ENCODE assay signal across 20 cellular contexts in the genomic region with DNA sequence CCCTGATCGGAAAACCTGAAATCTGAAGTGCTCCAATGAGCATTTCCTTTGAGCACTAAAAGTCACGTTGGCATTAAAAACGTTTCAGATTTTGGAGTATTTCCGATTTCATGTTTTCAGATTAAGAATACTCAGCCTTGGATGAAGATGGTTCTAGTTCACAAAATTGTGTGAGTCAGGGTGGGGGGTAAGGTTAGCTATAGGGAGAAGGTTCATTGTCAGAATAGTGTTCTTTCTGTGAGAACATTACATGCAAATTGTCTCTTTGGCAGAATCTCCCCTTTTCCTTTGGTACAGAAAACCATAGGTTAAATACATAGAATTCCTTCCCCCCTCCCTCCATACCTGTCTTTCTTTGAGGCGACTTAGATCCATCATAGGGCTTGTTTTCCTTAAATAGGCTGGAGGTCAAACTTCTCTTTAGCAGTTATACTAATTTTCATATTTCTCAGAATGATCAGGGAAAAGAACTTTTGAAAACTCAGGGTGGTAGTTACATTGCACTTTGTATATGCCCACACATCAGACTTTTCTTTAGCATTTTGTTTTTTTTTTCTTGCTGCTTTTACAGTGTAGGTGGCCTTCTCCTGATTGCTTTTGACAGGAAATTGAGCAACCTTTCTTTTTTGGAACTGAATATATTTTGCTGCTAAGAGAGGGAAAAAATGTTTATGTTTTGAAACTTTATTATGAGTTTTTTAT.
DNase-seq lines count a peak whose midpoint lies in the region; ATAC-seq lines count a peak whose summit lies in the region.
"Had no signal": no experiment of that assay in that cellular context is flagged by ENCODE, and none has a peak within 500 bp of the region (broad histone marks: within the 10 kb centered on the region; RNA-seq: fewer than 3 reads in every experiment).

No MANE protein-coding gene starts in this region.

- H3K27me3 Mint-ChIP-seq in activated CD4-positive, alpha-beta T cell treated with anti-CD3 and anti-CD28 coated beads for 36 hours = no peaks in the 10 kb centered on the region
- no peaks in the 10 kb centered on the region for H3K27me3 Mint-ChIP-seq in activated naive CD8-positive, alpha-beta T cell treated with anti-CD3 and anti-CD28 coated beads for 36 hours
- H3K27me3 Mint-ChIP-seq: B cell had no signal

- intact Hi-C loops in activated CD4-positive, alpha-beta T cell treated with anti-CD3 and anti-CD28 coated beads for 36 hours (cut with DNase I, micrococcal nuclease) = loop anchor here (1.0 kb wide), 1 partner anchor 145 kb away; no protein-coding TSS in a partner anchor
- intact Hi-C loops in Right ventricle myocardium inferior (cut with DNase I) = no loop called here

- H3K4me1 ChIP-seq in BLaER1 treated with 17β-estradiol and CSF1 and Interleukin-3, amounts not matched to agents 10 nM and 100 nM = peaks cover 0 to 57% (median 12%) of the 10 kb centered on the region in 10 experiments; a peak in 13 of 20 replicates

- H3K9me3 ChIP-seq in BLaER1 treated with 17β-estradiol and CSF1 and Interleukin-3, amounts not matched to agents 10 nM and 100 nM (replicated peaks in 1 of 11) = no peaks in the 10 kb centered on the region
- H3K9me3 ChIP-seq: adrenal gland, stomach, transverse colon had no signal

- peak overlapping the region; percentile 73 for H3K27ac Mint-ChIP-seq in activated CD4-positive, alpha-beta T cell treated with anti-CD3 and anti-CD28 coated beads for 36 hours
- peak overlapping the region; percentile 23 for H3K27ac Mint-ChIP-seq in activated naive CD8-positive, alpha-beta T cell treated with anti-CD3 and anti-CD28 coated beads for 36 hours
- H3K27ac Mint-ChIP-seq: B cell had no signal

- no peak for DNase-seq in activated CD4-positive, alpha-beta T cell treated with anti-CD3 and anti-CD28 coated beads for 36 hours
- no peak for DNase-seq in activated CD4-positive, alpha-beta T cell treated with anti-CD3 and anti-CD28 coated beads for 4 hours
- DNase-seq in activated naive CD8-positive, alpha-beta T cell treated with anti-CD3 and anti-CD28 coated beads for 36 hours = no peak
- DNase-seq in iris pigment epithelial cell (ENCODE audit: low read depth) (peak; percentile 17), Right ventricle myocardium inferior (ENCODE audit: missing footprints) (no peak), NK-92 (lab: John Stamatoyannopoulos, UW; ENCODE audit: unreplicated experiment) (no peak), OCI-M2 (lab: John Stamatoyannopoulos, UW; ENCODE audit: unreplicated experiment) (no peak)
- DNase-seq: activated CD8-positive, alpha-beta memory T cell treated with anti-CD3 and anti-CD28 coated beads for 24 hours; adrenal gland; DMS79; NCI-H1105; NCI-H510A treated with DMSO at 0.1 percent for 48 hours; stimulated activated CD4-positive, alpha-beta T cell treated with anti-CD3 and anti-CD28 coated beads, Interleukin-4, amount 100 ng/mL, for 24 hours; stomach; T1000; transverse colon had no signal

- peak overlapping the region in 7 of 11 experiments; percentile 14 to 77 (median 48); a peak in 12 of 22 replicates for H3K4me2 ChIP-seq in BLaER1 treated with 17β-estradiol and CSF1 and Interleukin-3, amounts not matched to agents 10 nM and 100 nM

- ATAC-seq in activated CD4-positive, alpha-beta T cell treated with anti-CD3 and anti-CD28 coated beads for 36 hours = peak; percentile 80
- ATAC-seq in Right ventricle myocardium inferior = no peak
- ATAC-seq: WTC11 had no signal

- H3K36me3 ChIP-seq in BLaER1 treated with 17β-estradiol and CSF1 and Interleukin-3, amounts not matched to agents 10 nM and 100 nM = peaks cover 0 to 37% (median 0%) of the 10 kb centered on the region in 11 experiments; a peak in 9 of 22 replicates
- H3K36me3 ChIP-seq: adrenal gland, stomach, transverse colon had no signal

- H3K4me3 ChIP-seq in BLaER1 treated with 17β-estradiol and CSF1 and Interleukin-3, amounts not matched to agents 10 nM and 100 nM = no peak overlapping the region
- H3K4me3 ChIP-seq: adrenal gland, coronary artery, stomach, transverse colon had no signal

- no peaks in the 10 kb centered on the region for H3K9me3 Mint-ChIP-seq in activated CD4-positive, alpha-beta T cell treated with anti-CD3 and anti-CD28 coated beads for 36 hours (ENCODE audit: low read depth)
- peaks cover 3% of the 10 kb centered on the region for H3K9me3 Mint-ChIP-seq in activated naive CD8-positive, alpha-beta T cell treated with anti-CD3 and anti-CD28 coated beads for 36 hours

- peaks cover 0 to 97% (median 0%) of the 10 kb centered on the region in 11 experiments; a peak in 6 of 22 replicates for H4K20me1 ChIP-seq in BLaER1 treated with 17β-estradiol and CSF1 and Interleukin-3, amounts not matched to agents 10 nM and 100 nM

- no peaks in the 10 kb centered on the region for H3K27me3 ChIP-seq in BLaER1 treated with 17β-estradiol and CSF1 and Interleukin-3, amounts not matched to agents 10 nM and 100 nM
- H3K27me3 ChIP-seq: adrenal gland, stomach, transverse colon had no signal

- CTCF ChIA-PET in activated CD4-positive, alpha-beta T cell treated with anti-CD3 and anti-CD28 coated beads for 36 hours (lab: Charles Lee) = interaction anchor here (0.6 kb wide), 1 partner anchor 1011 kb away, joined by 3 read pairs; no protein-coding TSS in a partner anchor

- H3K9ac ChIP-seq in BLaER1 treated with 17β-estradiol and CSF1 and Interleukin-3, amounts not matched to agents 10 nM and 100 nM = peak overlapping the region in 2 of 11 experiments; percentile 35 to 36; a peak in 2 of 22 replicates

- peak overlapping the region in 1 of 11 experiments; percentile 0; a peak in 2 of 22 replicates for H3K27ac ChIP-seq in BLaER1 treated with 17β-estradiol and CSF1 and Interleukin-3, amounts not matched to agents 10 nM and 100 nM
- H3K27ac ChIP-seq: adrenal gland, stomach, transverse colon had no signal

- no peak overlapping the region for H3K4me3 Mint-ChIP-seq in activated CD4-positive, alpha-beta T cell treated with anti-CD3 and anti-CD28 coated beads for 36 hours
- H3K4me3 Mint-ChIP-seq in activated naive CD8-positive, alpha-beta T cell treated with anti-CD3 and anti-CD28 coated beads for 36 hours = no peak overlapping the region
- H3K4me3 Mint-ChIP-seq: B cell, WTC11 had no signal

- H3K4me1 Mint-ChIP-seq in activated CD4-positive, alpha-beta T cell treated with anti-CD3 and anti-CD28 coated beads for 36 hours = peaks cover 41% of the 10 kb centered on the region
- peaks cover 36% of the 10 kb centered on the region for H3K4me1 Mint-ChIP-seq in activated naive CD8-positive, alpha-beta T cell treated with anti-CD3 and anti-CD28 coated beads for 36 hours

- peaks cover 12% of the 10 kb centered on the region for H3K36me3 Mint-ChIP-seq in activated CD4-positive, alpha-beta T cell treated with anti-CD3 and anti-CD28 coated beads for 36 hours (ENCODE audit: low read depth)
- H3K36me3 Mint-ChIP-seq in activated naive CD8-positive, alpha-beta T cell treated with anti-CD3 and anti-CD28 coated beads for 36 hours = peaks cover 25% of the 10 kb centered on the region

- POLR2A ChIA-PET in activated CD4-positive, alpha-beta T cell treated with anti-CD3 and anti-CD28 coated beads for 36 hours (lab: Charles Lee) = interaction anchor here (0.7 kb wide), 1 partner anchor 111 kb away, joined by 3 read pairs; no protein-coding TSS in a partner anchor
